ENCODE assay signal across 1 cellular context in the genomic region with DNA sequence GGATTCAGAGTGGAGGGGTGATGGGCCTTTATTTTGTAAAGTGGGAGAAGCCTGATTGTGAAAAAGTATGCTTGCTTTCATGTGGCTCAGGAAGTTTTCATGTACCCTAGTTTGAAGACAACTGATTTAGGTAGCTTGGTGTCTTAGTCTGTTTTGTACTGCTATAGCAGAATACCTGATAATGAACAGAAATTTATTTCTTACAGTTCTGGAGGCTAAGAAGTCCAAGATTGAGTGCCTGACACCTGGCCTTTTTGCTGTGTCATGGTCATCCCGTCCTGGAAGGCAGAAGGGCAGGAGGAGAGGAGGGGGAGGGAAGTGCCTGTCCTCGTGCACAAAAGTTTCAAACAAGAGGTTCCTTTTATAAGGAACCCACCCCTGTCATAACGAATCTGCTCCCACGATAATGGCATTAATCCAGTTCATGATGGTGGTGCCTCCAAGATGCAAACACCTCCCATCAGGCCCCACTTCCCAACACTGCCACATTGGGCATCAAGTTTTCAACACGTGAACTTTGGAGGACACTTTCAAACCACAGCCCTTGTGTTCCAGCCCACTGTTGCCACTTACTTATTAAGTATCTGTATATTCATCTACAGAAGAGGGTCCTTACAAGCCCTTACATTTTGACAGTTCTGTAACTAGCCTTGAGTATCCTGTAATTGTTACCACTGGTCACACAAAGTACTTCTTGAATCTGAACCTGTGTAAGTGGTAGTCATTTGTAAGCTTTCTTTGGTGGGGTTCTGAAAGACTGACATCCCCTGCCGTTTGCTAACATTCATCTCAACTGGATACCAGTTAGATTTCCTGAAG.
TF ChIP-seq lines count a peak whose summit lies in the region.

No MANE protein-coding gene starts in this region.

TF ChIP-seq in A549, 52 proteins besides CTCF, POLR2A, EP300 and RAD21:
- TF ChIP-seq ZFP36 (IDR thresholded peaks at IDR 0.05; ENCODE audit: borderline replicate concordance, partially characterized antibody) (no peak), HOXB13 (CRISPR knock-in tag; IDR thresholded peaks at IDR 0.05; ENCODE audit: low read depth) (no peak), EHF (CRISPR knock-in tag; IDR thresholded peaks at IDR 0.05) (0 out of 2 replicates have a peak, but pooled peaks have one; percentile 40), HOXA7 (CRISPR knock-in tag; IDR thresholded peaks at IDR 0.05) (no peak), MAFK (IDR thresholded peaks at IDR 0.05; ENCODE audit: partially characterized antibody) (peak; percentile 92), NFE2L2 (conservative IDR thresholded peaks at IDR 0.05; ENCODE audit: low read length) (peak; percentile 89), SREBF2 (IDR thresholded peaks at IDR 0.05) (no peak), E2F6 (IDR thresholded peaks at IDR 0.05; ENCODE audit: borderline replicate concordance, low read depth) (no peak)
- TF ChIP-seq, protein P1, sequence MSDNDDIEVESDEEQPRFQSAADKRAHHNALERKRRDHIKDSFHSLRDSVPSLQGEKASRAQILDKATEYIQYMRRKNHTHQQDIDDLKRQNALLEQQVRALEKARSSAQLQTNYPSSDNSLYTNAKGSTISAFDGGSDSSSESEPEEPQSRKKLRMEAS (IDR thresholded peaks at IDR 0.05) = 0 out of 2 replicates have a peak, but pooled peaks have one; percentile 16
